23 cellular contexts compared by ENCODE assay signal in genomic region chr3:134623615-134624245, GRCh38. TPM values are rescaled to one million over a fixed set of nuclear protein-coding genes. Genes with fewer than 3 reads are reported as not detected.
"Had no signal": no experiment of that assay in that cellular context is flagged by ENCODE, and none has a peak within 500 bp of the region (broad histone marks: within the 10 kb centered on the region; RNA-seq: fewer than 3 reads in every experiment).

No MANE protein-coding gene starts in this region.

- H3K27me3 ChIP-seq: ascending aorta, ovary, sigmoid colon, testis, transverse colon had no signal

- H3K36me3 ChIP-seq: ovary, prostate gland, transverse colon had no signal

- H3K27ac ChIP-seq: ascending aorta, ovary, prostate gland, sigmoid colon, testis, transverse colon had no signal

- H3K27ac Mint-ChIP-seq: activated B cell treated with CpG ODN at 0.5 μM for 24 hours; activated naive CD8-positive, alpha-beta T cell treated with anti-CD3 and anti-CD28 coated beads, Interleukin-2, amount 10 ng/mL, durations not matched to agents 7 days and 5 days; brain; nephron; stimulated activated memory B cell treated with anti-CD40 and anti-IgM and Interleukin-4, amounts not matched to agents 10 μg/mL and 1 μg/mL and 100 μg/mL, for 72 hours had no signal

- H3K27me3 Mint-ChIP-seq: activated B cell treated with CpG ODN at 0.5 μM for 24 hours, brain had no signal

- H3K4me3 Mint-ChIP-seq: activated B cell treated with CpG ODN at 0.5 μM for 24 hours; activated naive CD8-positive, alpha-beta T cell treated with anti-CD3 and anti-CD28 coated beads, Interleukin-2, amount 10 ng/mL, durations not matched to agents 7 days and 5 days; brain; nephron; stimulated activated memory B cell treated with anti-CD40 and anti-IgM and Interleukin-4, amounts not matched to agents 10 μg/mL and 1 μg/mL and 100 μg/mL, for 72 hours had no signal

- H3K36me3 Mint-ChIP-seq: activated naive CD8-positive, alpha-beta T cell treated with anti-CD3 and anti-CD28 coated beads, Interleukin-2, amount 10 ng/mL, durations not matched to agents 7 days and 5 days; stimulated activated memory B cell treated with anti-CD40 and anti-IgM and Interleukin-4, amounts not matched to agents 10 μg/mL and 1 μg/mL and 100 μg/mL, for 72 hours had no signal

- DNase-seq: activated B cell treated with CpG ODN at 0.5 μM for 24 hours; activated effector memory CD4-positive, alpha-beta T cell treated with Interleukin-2 at 50 U/mL for 16 hours; activated naive CD4-positive, alpha-beta T cell treated with Interleukin-2 at 50 U/mL for 16 hours; activated naive CD8-positive, alpha-beta T cell treated with anti-CD3 and anti-CD28 coated beads, Interleukin-2, amount 10 ng/mL, durations not matched to agents 7 days and 5 days; caudate nucleus; dermis blood vessel endothelial cell; effector CD8-positive, alpha-beta T cell; left ventricle myocardium superior; retina; sigmoid colon; SK-N-SH; stimulated activated CD4-positive, alpha-beta T cell treated with anti-CD3 and anti-CD28 coated beads, Interleukin-4, amount 100 ng/mL, for 24 hours; T-helper 2 cell; testis; transverse colon had no signal

- H3K4me3 ChIP-seq: ascending aorta, ovary, prostate gland, sigmoid colon, testis, transverse colon had no signal

- H3K9me3 ChIP-seq: ascending aorta, ovary, prostate gland, SK-N-SH, testis, transverse colon had no signal

- H3K4me1 Mint-ChIP-seq: activated B cell treated with CpG ODN at 0.5 μM for 24 hours; nephron; stimulated activated memory B cell treated with anti-CD40 and anti-IgM and Interleukin-4, amounts not matched to agents 10 μg/mL and 1 μg/mL and 100 μg/mL, for 72 hours had no signal

- H3K4me1 ChIP-seq: ascending aorta, prostate gland, sigmoid colon, testis, transverse colon had no signal

- ATAC-seq: left ventricle myocardium superior; stimulated activated memory B cell treated with anti-CD40 and anti-IgM and Interleukin-4, amounts not matched to agents 10 μg/mL and 1 μg/mL and 100 μg/mL, for 72 hours had no signal

- H3K9me3 Mint-ChIP-seq: activated B cell treated with CpG ODN at 0.5 μM for 24 hours; activated naive CD8-positive, alpha-beta T cell treated with anti-CD3 and anti-CD28 coated beads, Interleukin-2, amount 10 ng/mL, durations not matched to agents 7 days and 5 days; stimulated activated memory B cell treated with anti-CD40 and anti-IgM and Interleukin-4, amounts not matched to agents 10 μg/mL and 1 μg/mL and 100 μg/mL, for 72 hours had no signal

RNA-seq across cellular contexts. Expression of gene KY, which starts 27.1 kb away (rescaled TPM):
- total RNA-seq: activated B cell treated with CpG ODN at 0.5 μM for 24 hours; activated naive CD8-positive, alpha-beta T cell treated with anti-CD3 and anti-CD28 coated beads, Interleukin-2, amount 10 ng/mL, durations not matched to agents 7 days and 5 days; dermis blood vessel endothelial cell; epithelial cell of proximal tubule; lung microvascular endothelial cell had no signal
